ENCODE assay signal across 15 cellular contexts in the genomic region with DNA sequence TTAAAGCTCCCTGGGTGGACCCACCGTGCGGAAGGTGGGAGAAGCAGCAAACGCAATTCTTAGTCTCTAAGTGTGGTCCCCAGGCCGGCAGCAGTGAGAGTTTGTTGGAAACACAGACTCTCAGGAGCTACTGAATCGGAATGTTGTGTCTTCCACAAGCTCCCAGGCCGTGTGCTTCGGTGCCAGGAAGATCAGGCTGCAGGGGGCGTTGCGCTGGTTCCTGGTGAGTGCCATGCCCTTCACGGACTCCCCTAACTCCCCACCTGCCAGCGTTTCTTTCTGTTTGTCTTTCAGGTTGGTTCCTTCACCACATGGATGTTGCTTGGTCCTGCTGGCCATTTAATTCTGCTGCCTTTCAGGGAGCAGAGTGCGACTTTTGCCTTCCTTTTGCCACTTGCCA.
"Had no signal": no experiment of that assay in that cellular context is flagged by ENCODE, and none has a peak within 500 bp of the region (broad histone marks: within the 10 kb centered on the region; RNA-seq: fewer than 3 reads in every experiment).

No MANE protein-coding gene starts in this region.

- H3K36me3 ChIP-seq: ascending aorta, prostate gland, right lobe of liver, upper lobe of left lung had no signal

- DNase-seq: activated CD4-positive, alpha-beta T cell treated with anti-CD3 and anti-CD28 coated beads, Interleukin-2, amount 50 U/mL, for 1 hour; activated naive CD4-positive, alpha-beta T cell treated with anti-CD3 and anti-CD28 coated beads for 36 hours; activated naive CD8-positive, alpha-beta T cell treated with anti-CD3 and anti-CD28 coated beads, Interleukin-2, amount 50 U/mL, for 24 hours; effector memory CD8-positive, alpha-beta T cell; erythroblast; naive thymus-derived CD8-positive, alpha-beta T cell; stimulated activated CD4-positive, alpha-beta T cell treated with anti-CD3 and anti-CD28 coated beads, Interleukin-1b, Interleukin-23, amount 100 ng/mL, for 48 hours; stimulated activated naive CD8-positive, alpha-beta T cell treated with anti-CD3 and anti-CD28 coated beads, Interleukin-15, amount 100 ng/mL, for 72 hours; testis had no signal

- H3K27me3 ChIP-seq: ascending aorta, right lobe of liver, testis, upper lobe of left lung had no signal

- H3K9me3 Mint-ChIP-seq: activated naive CD4-positive, alpha-beta T cell treated with anti-CD3 and anti-CD28 coated beads for 36 hours; activated naive CD8-positive, alpha-beta T cell treated with anti-CD3 and anti-CD28 coated beads, Interleukin-2, amount 50 U/mL, for 24 hours; activated T-helper 1 cell treated with anti-CD3 and anti-CD28 coated beads, Interleukin-12 subunit alpha, Interleukin-12 subunit beta, Interleukin-2, Interleukin-4 antibody, amounts not matched to agents 30 ng/mL and 10 ng/mL and 1 ng/mL, durations not matched to agents 14 hours and 24 hours and 36 hours; effector memory CD8-positive, alpha-beta T cell; naive thymus-derived CD8-positive, alpha-beta T cell; stimulated activated naive CD8-positive, alpha-beta T cell treated with anti-CD3 and anti-CD28 coated beads, Interleukin-15, amount 100 ng/mL, for 72 hours had no signal

- H3K4me1 ChIP-seq: ascending aorta, prostate gland, right lobe of liver, testis had no signal

- ATAC-seq: activated CD4-positive, CD25-positive, alpha-beta regulatory T cell treated with anti-CD3 and anti-CD28 coated beads, Interleukin-2, amount 50 U/mL, for 24 hours; activated naive CD8-positive, alpha-beta T cell treated with anti-CD3 and anti-CD28 coated beads, Interleukin-2, amount 50 U/mL, for 24 hours; effector memory CD8-positive, alpha-beta T cell; naive thymus-derived CD8-positive, alpha-beta T cell; stimulated activated naive CD8-positive, alpha-beta T cell treated with anti-CD3 and anti-CD28 coated beads, Interleukin-15, amount 100 ng/mL, for 72 hours had no signal

- H3K27ac Mint-ChIP-seq: activated naive CD4-positive, alpha-beta T cell treated with anti-CD3 and anti-CD28 coated beads for 36 hours; activated naive CD8-positive, alpha-beta T cell treated with anti-CD3 and anti-CD28 coated beads, Interleukin-2, amount 50 U/mL, for 24 hours; activated T-helper 1 cell treated with anti-CD3 and anti-CD28 coated beads, Interleukin-12 subunit alpha, Interleukin-12 subunit beta, Interleukin-2, Interleukin-4 antibody, amounts not matched to agents 30 ng/mL and 10 ng/mL and 1 ng/mL, durations not matched to agents 14 hours and 24 hours and 36 hours; effector memory CD8-positive, alpha-beta T cell; naive thymus-derived CD8-positive, alpha-beta T cell; stimulated activated naive CD8-positive, alpha-beta T cell treated with anti-CD3 and anti-CD28 coated beads, Interleukin-15, amount 100 ng/mL, for 72 hours had no signal

- H3K4me3 ChIP-seq: ascending aorta, prostate gland, right lobe of liver, testis, upper lobe of left lung had no signal

- H3K4me1 Mint-ChIP-seq: activated naive CD8-positive, alpha-beta T cell treated with anti-CD3 and anti-CD28 coated beads, Interleukin-2, amount 50 U/mL, for 24 hours; naive thymus-derived CD8-positive, alpha-beta T cell; stimulated activated naive CD8-positive, alpha-beta T cell treated with anti-CD3 and anti-CD28 coated beads, Interleukin-15, amount 100 ng/mL, for 72 hours had no signal

- H3K27ac ChIP-seq: prostate gland, testis had no signal

- H3K4me3 Mint-ChIP-seq: activated naive CD4-positive, alpha-beta T cell treated with anti-CD3 and anti-CD28 coated beads for 36 hours; activated naive CD8-positive, alpha-beta T cell treated with anti-CD3 and anti-CD28 coated beads, Interleukin-2, amount 50 U/mL, for 24 hours; activated T-helper 1 cell treated with anti-CD3 and anti-CD28 coated beads, Interleukin-12 subunit alpha, Interleukin-12 subunit beta, Interleukin-2, Interleukin-4 antibody, amounts not matched to agents 30 ng/mL and 10 ng/mL and 1 ng/mL, durations not matched to agents 14 hours and 24 hours and 36 hours; effector memory CD8-positive, alpha-beta T cell; naive thymus-derived CD8-positive, alpha-beta T cell; stimulated activated naive CD8-positive, alpha-beta T cell treated with anti-CD3 and anti-CD28 coated beads, Interleukin-15, amount 100 ng/mL, for 72 hours had no signal

- H3K9me3 ChIP-seq: ascending aorta, prostate gland, right lobe of liver, testis, upper lobe of left lung had no signal

- H3K36me3 Mint-ChIP-seq: naive thymus-derived CD8-positive, alpha-beta T cell had no signal
